ENCODE assay signal across 1 cellular context in the genomic region with DNA sequence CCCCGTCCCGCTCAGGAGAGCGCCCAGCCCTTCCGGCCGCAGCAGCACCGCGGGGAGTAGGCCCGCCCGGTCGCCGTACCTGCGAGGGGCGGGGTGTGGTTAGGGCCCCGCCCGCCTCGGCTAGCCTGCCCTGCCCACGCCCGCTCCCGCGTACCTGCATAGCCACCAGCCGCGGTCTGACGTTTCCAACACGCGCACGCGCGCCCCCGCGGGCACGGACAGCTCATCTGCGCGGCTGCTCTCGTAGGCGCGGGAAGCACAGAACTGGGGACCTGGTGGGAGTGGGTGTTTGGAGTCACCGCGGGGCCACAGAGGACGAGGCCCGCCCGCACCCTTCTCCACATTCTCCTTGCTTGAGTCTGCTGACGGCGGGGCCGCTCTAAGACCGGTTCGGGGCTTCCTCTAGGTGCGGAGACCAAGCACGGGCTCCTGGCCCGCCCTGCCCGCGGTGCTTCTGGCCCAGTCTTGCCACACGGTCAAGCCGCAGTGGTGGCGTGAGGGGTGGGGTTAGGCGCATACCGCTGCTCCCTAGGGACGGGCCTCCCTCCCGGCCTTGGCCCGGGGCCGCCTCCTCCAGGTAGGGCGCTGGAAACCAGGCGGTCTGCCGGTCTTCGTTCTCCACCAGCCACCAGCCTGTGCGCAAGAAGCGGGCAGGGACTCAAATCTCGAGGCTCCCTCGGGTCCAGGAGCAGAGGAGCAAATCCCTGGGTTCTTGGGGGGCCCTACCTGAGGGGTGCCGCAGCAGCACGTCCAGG.
A peak's percentile ranks its signal among the peaks of the same experiment; 100 is the strongest.
TF ChIP-seq lines count a peak whose summit lies in the region.

No MANE protein-coding gene starts in this region.

TF ChIP-seq in WTC11, 78 proteins besides CTCF, POLR2A, EP300 and RAD21 (continued from another document and continues in another):
- TF ChIP-seq, protein P1, sequence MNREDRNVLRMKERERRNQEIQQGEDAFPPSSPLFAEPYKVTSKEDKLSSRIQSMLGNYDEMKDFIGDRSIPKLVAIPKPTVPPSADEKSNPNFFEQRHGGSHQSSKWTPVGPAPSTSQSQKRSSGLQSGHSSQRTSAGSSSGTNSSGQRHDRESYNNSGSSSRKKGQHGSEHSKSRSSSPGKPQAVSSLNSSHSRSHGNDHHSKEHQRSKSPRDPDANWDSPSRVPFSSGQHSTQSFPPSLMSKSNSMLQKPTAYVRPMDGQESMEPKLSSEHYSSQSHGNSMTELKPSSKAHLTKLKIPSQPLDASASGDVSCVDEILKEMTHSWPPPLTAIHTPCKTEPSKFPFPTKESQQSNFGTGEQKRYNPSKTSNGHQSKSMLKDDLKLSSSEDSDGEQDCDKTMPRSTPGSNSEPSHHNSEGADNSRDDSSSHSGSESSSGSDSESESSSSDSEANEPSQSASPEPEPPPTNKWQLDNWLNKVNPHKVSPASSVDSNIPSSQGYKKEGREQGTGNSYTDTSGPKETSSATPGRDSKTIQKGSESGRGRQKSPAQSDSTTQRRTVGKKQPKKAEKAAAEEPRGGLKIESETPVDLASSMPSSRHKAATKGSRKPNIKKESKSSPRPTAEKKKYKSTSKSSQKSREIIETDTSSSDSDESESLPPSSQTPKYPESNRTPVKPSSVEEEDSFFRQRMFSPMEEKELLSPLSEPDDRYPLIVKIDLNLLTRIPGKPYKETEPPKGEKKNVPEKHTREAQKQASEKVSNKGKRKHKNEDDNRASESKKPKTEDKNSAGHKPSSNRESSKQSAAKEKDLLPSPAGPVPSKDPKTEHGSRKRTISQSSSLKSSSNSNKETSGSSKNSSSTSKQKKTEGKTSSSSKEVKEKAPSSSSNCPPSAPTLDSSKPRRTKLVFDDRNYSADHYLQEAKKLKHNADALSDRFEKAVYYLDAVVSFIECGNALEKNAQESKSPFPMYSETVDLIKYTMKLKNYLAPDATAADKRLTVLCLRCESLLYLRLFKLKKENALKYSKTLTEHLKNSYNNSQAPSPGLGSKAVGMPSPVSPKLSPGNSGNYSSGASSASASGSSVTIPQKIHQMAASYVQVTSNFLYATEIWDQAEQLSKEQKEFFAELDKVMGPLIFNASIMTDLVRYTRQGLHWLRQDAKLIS (CRISPR knock-in tag; IDR thresholded peaks at IDR 0.05; ENCODE audit: borderline replicate concordance), result no peak
- TF ChIP-seq, protein P2, sequence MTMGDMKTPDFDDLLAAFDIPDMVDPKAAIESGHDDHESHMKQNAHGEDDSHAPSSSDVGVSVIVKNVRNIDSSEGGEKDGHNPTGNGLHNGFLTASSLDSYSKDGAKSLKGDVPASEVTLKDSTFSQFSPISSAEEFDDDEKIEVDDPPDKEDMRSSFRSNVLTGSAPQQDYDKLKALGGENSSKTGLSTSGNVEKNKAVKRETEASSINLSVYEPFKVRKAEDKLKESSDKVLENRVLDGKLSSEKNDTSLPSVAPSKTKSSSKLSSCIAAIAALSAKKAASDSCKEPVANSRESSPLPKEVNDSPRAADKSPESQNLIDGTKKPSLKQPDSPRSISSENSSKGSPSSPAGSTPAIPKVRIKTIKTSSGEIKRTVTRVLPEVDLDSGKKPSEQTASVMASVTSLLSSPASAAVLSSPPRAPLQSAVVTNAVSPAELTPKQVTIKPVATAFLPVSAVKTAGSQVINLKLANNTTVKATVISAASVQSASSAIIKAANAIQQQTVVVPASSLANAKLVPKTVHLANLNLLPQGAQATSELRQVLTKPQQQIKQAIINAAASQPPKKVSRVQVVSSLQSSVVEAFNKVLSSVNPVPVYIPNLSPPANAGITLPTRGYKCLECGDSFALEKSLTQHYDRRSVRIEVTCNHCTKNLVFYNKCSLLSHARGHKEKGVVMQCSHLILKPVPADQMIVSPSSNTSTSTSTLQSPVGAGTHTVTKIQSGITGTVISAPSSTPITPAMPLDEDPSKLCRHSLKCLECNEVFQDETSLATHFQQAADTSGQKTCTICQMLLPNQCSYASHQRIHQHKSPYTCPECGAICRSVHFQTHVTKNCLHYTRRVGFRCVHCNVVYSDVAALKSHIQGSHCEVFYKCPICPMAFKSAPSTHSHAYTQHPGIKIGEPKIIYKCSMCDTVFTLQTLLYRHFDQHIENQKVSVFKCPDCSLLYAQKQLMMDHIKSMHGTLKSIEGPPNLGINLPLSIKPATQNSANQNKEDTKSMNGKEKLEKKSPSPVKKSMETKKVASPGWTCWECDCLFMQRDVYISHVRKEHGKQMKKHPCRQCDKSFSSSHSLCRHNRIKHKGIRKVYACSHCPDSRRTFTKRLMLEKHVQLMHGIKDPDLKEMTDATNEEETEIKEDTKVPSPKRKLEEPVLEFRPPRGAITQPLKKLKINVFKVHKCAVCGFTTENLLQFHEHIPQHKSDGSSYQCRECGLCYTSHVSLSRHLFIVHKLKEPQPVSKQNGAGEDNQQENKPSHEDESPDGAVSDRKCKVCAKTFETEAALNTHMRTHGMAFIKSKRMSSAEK (CRISPR knock-in tag; IDR thresholded peaks at IDR 0.05; ENCODE audit: borderline replicate concordance), result no peak
- TF ChIP-seq, protein P3, sequence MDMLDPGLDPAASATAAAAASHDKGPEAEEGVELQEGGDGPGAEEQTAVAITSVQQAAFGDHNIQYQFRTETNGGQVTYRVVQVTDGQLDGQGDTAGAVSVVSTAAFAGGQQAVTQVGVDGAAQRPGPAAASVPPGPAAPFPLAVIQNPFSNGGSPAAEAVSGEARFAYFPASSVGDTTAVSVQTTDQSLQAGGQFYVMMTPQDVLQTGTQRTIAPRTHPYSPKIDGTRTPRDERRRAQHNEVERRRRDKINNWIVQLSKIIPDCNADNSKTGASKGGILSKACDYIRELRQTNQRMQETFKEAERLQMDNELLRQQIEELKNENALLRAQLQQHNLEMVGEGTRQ (CRISPR knock-in tag; IDR thresholded peaks at IDR 0.05), result no peak
- TF ChIP-seq KAT7 (CRISPR knock-in tag; IDR thresholded peaks at IDR 0.05; ENCODE audit: borderline replicate concordance) (0 out of 2 replicates have a peak, but pooled peaks have one; percentile 60), ZNF425 (CRISPR knock-in tag; conservative IDR thresholded peaks at IDR 0.05) (no peak), SMAD4 (CRISPR knock-in tag; IDR thresholded peaks at IDR 0.05) (no peak), IRF1 (CRISPR knock-in tag; IDR thresholded peaks at IDR 0.05) (no peak), ZNF512 (CRISPR knock-in tag; IDR thresholded peaks at IDR 0.05; ENCODE audit: borderline replicate concordance) (no peak), ZNF219 (CRISPR knock-in tag; IDR thresholded peaks at IDR 0.05; ENCODE audit: borderline replicate concordance) (no peak), SMAD3 (CRISPR knock-in tag; IDR thresholded peaks at IDR 0.05; ENCODE audit: borderline replicate concordance) (peak; percentile 31; the same call in 1 of the 2 replicates), ZNF138 (CRISPR knock-in tag; conservative IDR thresholded peaks at IDR 0.05) (no peak), MLX (CRISPR knock-in tag; IDR thresholded peaks at IDR 0.05) (no peak), ERG (CRISPR knock-in tag; IDR thresholded peaks at IDR 0.05) (no peak), MXD4 (CRISPR knock-in tag; IDR thresholded peaks at IDR 0.05; ENCODE audit: borderline replicate concordance) (no peak), ESRRA (CRISPR knock-in tag; IDR thresholded peaks at IDR 0.05; ENCODE audit: borderline replicate concordance) (no peak; the same call in 1 of the 2 replicates), ETV6 (CRISPR knock-in tag; IDR thresholded peaks at IDR 0.05) (0 out of 2 replicates have a peak, but pooled peaks have one; percentile 65), ZBTB21 (CRISPR knock-in tag; IDR thresholded peaks at IDR 0.05; ENCODE audit: borderline replicate concordance) (peak; percentile 39; the same call in 1 of the 2 replicates), ZNF232 (CRISPR knock-in tag; IDR thresholded peaks at IDR 0.05) (no peak), FOXP4 (CRISPR knock-in tag; IDR thresholded peaks at IDR 0.05) (peak; percentile 72; the same call in 1 of the 2 replicates), ZNF671 (CRISPR knock-in tag; IDR thresholded peaks at IDR 0.05) (no peak)
- TF ChIP-seq, protein P4, sequence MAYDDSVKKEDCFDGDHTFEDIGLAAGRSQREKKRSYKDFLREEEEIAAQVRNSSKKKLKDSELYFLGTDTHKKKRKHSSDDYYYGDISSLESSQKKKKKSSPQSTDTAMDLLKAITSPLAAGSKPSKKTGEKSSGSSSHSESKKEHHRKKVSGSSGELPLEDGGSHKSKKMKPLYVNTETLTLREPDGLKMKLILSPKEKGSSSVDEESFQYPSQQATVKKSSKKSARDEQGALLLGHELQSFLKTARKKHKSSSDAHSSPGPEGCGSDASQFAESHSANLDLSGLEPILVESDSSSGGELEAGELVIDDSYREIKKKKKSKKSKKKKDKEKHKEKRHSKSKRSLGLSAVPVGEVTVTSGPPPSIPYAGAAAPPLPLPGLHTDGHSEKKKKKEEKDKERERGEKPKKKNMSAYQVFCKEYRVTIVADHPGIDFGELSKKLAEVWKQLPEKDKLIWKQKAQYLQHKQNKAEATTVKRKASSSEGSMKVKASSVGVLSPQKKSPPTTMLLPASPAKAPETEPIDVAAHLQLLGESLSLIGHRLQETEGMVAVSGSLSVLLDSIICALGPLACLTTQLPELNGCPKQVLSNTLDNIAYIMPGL (CRISPR knock-in tag; IDR thresholded peaks at IDR 0.05), result peak; percentile 8; the same call in 1 of the 2 replicates
- TF ChIP-seq, protein P5, sequence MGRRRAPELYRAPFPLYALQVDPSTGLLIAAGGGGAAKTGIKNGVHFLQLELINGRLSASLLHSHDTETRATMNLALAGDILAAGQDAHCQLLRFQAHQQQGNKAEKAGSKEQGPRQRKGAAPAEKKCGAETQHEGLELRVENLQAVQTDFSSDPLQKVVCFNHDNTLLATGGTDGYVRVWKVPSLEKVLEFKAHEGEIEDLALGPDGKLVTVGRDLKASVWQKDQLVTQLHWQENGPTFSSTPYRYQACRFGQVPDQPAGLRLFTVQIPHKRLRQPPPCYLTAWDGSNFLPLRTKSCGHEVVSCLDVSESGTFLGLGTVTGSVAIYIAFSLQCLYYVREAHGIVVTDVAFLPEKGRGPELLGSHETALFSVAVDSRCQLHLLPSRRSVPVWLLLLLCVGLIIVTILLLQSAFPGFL (CRISPR knock-in tag; IDR thresholded peaks at IDR 0.05; ENCODE audit: borderline replicate concordance), result no peak
